Comparison of ENCODE assay signal across 10 cellular contexts in genomic region chrX:74363914-74364313, GRCh38. TPM values are rescaled to one million over a fixed set of nuclear protein-coding genes. Genes with fewer than 3 reads are reported as not detected.
"Had no signal": no experiment of that assay in that cellular context is flagged by ENCODE, and none has a peak within 500 bp of the region (broad histone marks: within the 10 kb centered on the region; RNA-seq: fewer than 3 reads in every experiment).

No MANE protein-coding gene starts in this region.

- H3K4me1 ChIP-seq: HAP-1 had no signal

- DNase-seq: GM23248, GOT3, H7, IMR-90, KBM-7 had no signal

- H3K4me3 ChIP-seq: GM23248, HAP-1 had no signal

- FAIRE-seq: HTR-8/SVneo had no signal

- H3K9me3 ChIP-seq: HAP-1 had no signal

- H3K27ac ChIP-seq: GM23248, KMS-11 had no signal

- H3K36me3 ChIP-seq: HAP-1 had no signal

- ATAC-seq: HCT116 had no signal

RNA-seq across cellular contexts. Expression of gene SLC16A2, which starts 57.4 kb away (rescaled TPM):
- total RNA-seq: HT-29 had no signal

RNA-seq across cellular contexts. Expression of gene ZCCHC13, which starts 59.9 kb away (rescaled TPM):
- total RNA-seq: GM23248, H7, HT-29, IMR-90 had no signal
- polyA plus RNA-seq: GM23248, IMR-90 had no signal
